Comparison of ENCODE assay signal across 8 cellular contexts in the genomic region with DNA sequence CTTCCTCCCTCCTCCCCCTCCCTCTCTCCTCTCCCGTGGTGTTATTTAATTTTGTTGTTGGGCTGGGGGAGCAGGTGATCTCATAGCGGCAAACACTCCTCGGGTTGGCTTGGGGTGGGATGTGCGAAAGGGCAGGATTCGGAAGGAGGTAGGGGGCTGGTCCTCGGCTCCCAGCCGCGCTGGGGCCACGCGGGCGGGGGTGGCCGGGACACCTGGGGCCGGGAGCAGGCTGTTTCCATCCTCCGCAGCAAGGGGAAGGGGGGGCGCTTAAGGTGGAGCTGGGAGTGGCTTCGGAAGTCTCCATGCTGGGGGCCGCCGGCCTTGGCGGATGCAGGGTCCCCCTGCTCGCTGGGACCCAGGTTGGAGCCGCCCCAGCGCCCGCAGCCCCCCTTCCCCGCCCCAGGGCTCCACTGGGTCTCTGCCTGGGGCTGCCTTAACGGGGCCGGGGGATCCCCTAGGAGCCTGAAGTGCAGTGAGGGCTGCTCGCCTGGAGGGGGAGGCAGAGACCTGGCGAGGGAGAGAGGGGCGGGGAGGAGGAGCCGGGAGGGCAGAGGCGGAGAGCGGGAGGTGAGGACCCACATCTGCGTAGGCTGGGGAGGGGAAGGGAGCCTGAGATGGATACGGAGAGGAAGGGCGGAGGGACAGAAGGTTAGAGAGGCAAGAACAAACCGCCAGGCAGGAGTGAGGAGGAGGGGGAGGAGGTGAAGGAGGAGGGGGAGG. TPM values are rescaled to one million over a fixed set of nuclear protein-coding genes. Genes with fewer than 3 reads are reported as not detected.
DNase-seq lines count a peak whose midpoint lies in the region; ATAC-seq and TF ChIP-seq lines count a peak whose summit lies in the region.

No MANE protein-coding gene starts in this region.

- H3K9ac ChIP-seq in NT2/D1 (ENCODE audit: insufficient read length, low read depth) (peak overlapping the region; percentile 83), endodermal cell (ENCODE audit: extremely low read depth, low read length, poor library complexity, severe bottlenecking) (peak overlapping the region; percentile 40)

- 0% methylated on average over 10 to 33 of the region's 36 CpGs for WGBS in endodermal cell (ENCODE audit: insufficient coverage in 1 of 2, insufficient read length in 1 of 2), 2 experiments

- H3K4me3 ChIP-seq in NT2/D1 (ENCODE audit: insufficient read length, low read depth) (peak overlapping the region; percentile 65), endodermal cell (ENCODE audit: low read length) (peak overlapping the region; percentile 86), mononuclear cell (ENCODE audit: low read length) (peak overlapping the region; percentile 49)

- DNase-seq in CD14-positive monocyte (ENCODE audit: low spot score) = peak; percentile 89
- peak in 71 of 76 experiments; percentile 46 to 96 (median 85) for DNase-seq in HUDEP-2 (lab: John Stamatoyannopoulos, UW; ENCODE audit: unreplicated experiment in 76 of 76)
- DNase-seq in NT2/D1 (ENCODE audit: low read depth, low spot score) = peak; percentile 85
- DNase-seq in activated CD8-positive, alpha-beta memory T cell treated with anti-CD3 and anti-CD28 coated beads, Interleukin-2, amount 50 U/mL, for 1 hour (ENCODE audit: extremely low read depth) = peak; percentile 75
- DNase-seq in endodermal cell = peak; percentile 98
- DNase-seq in stimulated activated CD8-positive, alpha-beta memory T cell treated with anti-CD3 and anti-CD28 coated beads, Interleukin-2, amount 100 ng/mL, for 1 hour (ENCODE audit: low read depth in 2 of 2) = peak; percentile 80 to 84

- peak; percentile 88 for ATAC-seq in GM19463 (IDR thresholded peaks at IDR 0.05; ENCODE audit: unreplicated experiment)

- H3K4me1 Mint-ChIP-seq in CD14-positive monocyte (peaks cover 42% of the 10 kb centered on the region), endodermal cell (peaks cover 7% of the 10 kb centered on the region)

- H3K27me3 Mint-ChIP-seq in CD14-positive monocyte (ENCODE audit: low read depth in 3 of 3) (peaks cover 11 to 28% (median 25%) of the 10 kb centered on the region in 3 donors), endodermal cell (ENCODE audit: insufficient read depth) (peaks cover under 1% of the 10 kb centered on the region)

- H3K27me3 ChIP-seq in NT2/D1 (ENCODE audit: insufficient read depth, insufficient read length) (no peaks in the 10 kb centered on the region), endodermal cell (ENCODE audit: control insufficient read depth, insufficient read depth, low read length, poor library complexity, severe bottlenecking) (no peaks in the 10 kb centered on the region), mononuclear cell (ENCODE audit: insufficient read depth, low read length) (no peaks in the 10 kb centered on the region)

- H3K4me1 ChIP-seq in NT2/D1 (ENCODE audit: insufficient read depth, insufficient read length) = peaks cover 3% of the 10 kb centered on the region
- no peaks in the 10 kb centered on the region for H3K4me1 ChIP-seq in endodermal cell (ENCODE audit: control insufficient read depth, insufficient read depth, low read length)
- peaks cover 42% of the 10 kb centered on the region for H3K4me1 ChIP-seq in mononuclear cell (ENCODE audit: insufficient read depth, low read length)

- H3K9me3 ChIP-seq in NT2/D1 (ENCODE audit: insufficient read depth, low read length) (no peaks in the 10 kb centered on the region), endodermal cell (ENCODE audit: control insufficient read depth, low read length) (no peaks in the 10 kb centered on the region), mononuclear cell (ENCODE audit: low read depth, low read length) (no peaks in the 10 kb centered on the region)

- intact Hi-C loops in CD14-positive monocyte (cut with micrococcal nuclease) = loop anchor here (1.0 to 10.0 kb wide), 6 partner anchors 29 to 191 kb away; a partner anchor contains a TSS

- H3K4me3 Mint-ChIP-seq in CD14-positive monocyte = peak overlapping the region; percentile 76 to 94
- H3K4me3 Mint-ChIP-seq in endodermal cell = peak overlapping the region; percentile 76

- peaks cover 0 to 4% of the 10 kb centered on the region in 2 donors for H3K36me3 Mint-ChIP-seq in CD14-positive monocyte
- H3K36me3 Mint-ChIP-seq in endodermal cell (ENCODE audit: low read depth) = peaks cover 12% of the 10 kb centered on the region

- H3K27ac ChIP-seq in endodermal cell (ENCODE audit: low read depth, low read length) = peak overlapping the region; percentile 58

- H3K27ac Mint-ChIP-seq in CD14-positive monocyte = peak overlapping the region in 6 of 7 donors; percentile 15 to 80 (median 66)
- H3K27ac Mint-ChIP-seq in endodermal cell = peak overlapping the region; percentile 87

- H3K36me3 ChIP-seq in NT2/D1 (ENCODE audit: insufficient read depth, insufficient read length, low read length) = no peaks in the 10 kb centered on the region
- H3K36me3 ChIP-seq in endodermal cell (ENCODE audit: control insufficient read depth, insufficient read depth, low read length) = no peaks in the 10 kb centered on the region

- peak; percentile 88 for TF ChIP-seq CTCF in CD14-positive monocyte (IDR thresholded peaks at IDR 0.05)
- peak; percentile 93 for TF ChIP-seq CTCF in endodermal cell (conservative IDR thresholded peaks at IDR 0.05)

- peaks cover 0 to 3% (median 0%) of the 10 kb centered on the region in 7 donors for H3K9me3 Mint-ChIP-seq in CD14-positive monocyte
- H3K9me3 Mint-ChIP-seq in endodermal cell = peaks cover 4% of the 10 kb centered on the region

RNA-seq across cellular contexts. Expression of a gene that starts 0.4 kb away (rescaled TPM):
- 1 to 10 TPM; 1.8 to 4.9 TPM for polyA plus RNA-seq in CD14-positive monocyte
- total RNA-seq in endodermal cell = 10 to 100 TPM; 75.0 to 82.6 TPM
- polyA plus RNA-seq in endodermal cell (2013, experiment 1 of 2) = 39.5 TPM
- polyA plus RNA-seq in endodermal cell (2013, experiment 2 of 2) = 28.4 TPM
- total RNA-seq in mononuclear cell = 2.4 TPM

RNA-seq across cellular contexts. Expression of a gene that starts 9.2 kb away (rescaled TPM):
- polyA plus RNA-seq in CD14-positive monocyte = 10 to 100 TPM; 17.5 to 22.3 TPM
- total RNA-seq in endodermal cell = 10 to 100 TPM in 1 of 2 donors, 1 to 10 TPM in 1; 5.3 to 13.1 TPM
- polyA plus RNA-seq in endodermal cell (2013, experiment 1 of 2) = 9.7 TPM
- polyA plus RNA-seq in endodermal cell (2013, experiment 2 of 2) = 8.4 TPM
- total RNA-seq in mononuclear cell = 28.2 TPM

RNA-seq across cellular contexts. Expression of a gene that starts 26.5 kb away (rescaled TPM):
- not detected for polyA plus RNA-seq in CD14-positive monocyte
- total RNA-seq in endodermal cell (1 to 10 TPM; 1.2 to 1.4 TPM), mononuclear cell (0.63 TPM)
- 2.0 TPM for polyA plus RNA-seq in endodermal cell (2013, experiment 1 of 2)
- 3.1 TPM for polyA plus RNA-seq in endodermal cell (2013, experiment 2 of 2)

RNA-seq across cellular contexts. Expression of a gene that starts 27.0 kb away (rescaled TPM):
- 1 to 10 TPM; 8.5 to 9.1 TPM for polyA plus RNA-seq in CD14-positive monocyte
- total RNA-seq in endodermal cell (100 to 1,000 TPM in 1 of 2 donors, 10 to 100 TPM in 1; 99.5 to 114 TPM), mononuclear cell (4.5 TPM)
- polyA plus RNA-seq in endodermal cell (2013, experiment 1 of 2) = 31.4 TPM
- polyA plus RNA-seq in endodermal cell (2013, experiment 2 of 2) = 30.6 TPM

RNA-seq across cellular contexts. Expression of a gene that starts 27.4 kb away (rescaled TPM):
- 100 to 1,000 TPM; 803 to 892 TPM for polyA plus RNA-seq in CD14-positive monocyte
- 1,000 to 10,000 TPM; 1,531 to 1,574 TPM for total RNA-seq in endodermal cell
- 1,384 TPM for polyA plus RNA-seq in endodermal cell (2013, experiment 1 of 2)
- 1,252 TPM for polyA plus RNA-seq in endodermal cell (2013, experiment 2 of 2)
- 2,431 TPM for total RNA-seq in mononuclear cell

Comparison
In these comparisons a context has a peak if more than half of its experiments do, and no peak if none do; other contexts are left out.
1. Peak in every context shown above with its lines: DNase-seq, ATAC-seq, H3K4me3 ChIP-seq and H3K27ac ChIP-seq.
2. RNA of a gene that starts 0.4 kb away (total RNA-seq): 75.0 to 82.6 TPM in endodermal cell; 2.4 TPM in mononuclear cell (single experiment); every median in the first group is over 10 times any median in the second.